7 cellular contexts compared by ENCODE assay signal in the genomic region with DNA sequence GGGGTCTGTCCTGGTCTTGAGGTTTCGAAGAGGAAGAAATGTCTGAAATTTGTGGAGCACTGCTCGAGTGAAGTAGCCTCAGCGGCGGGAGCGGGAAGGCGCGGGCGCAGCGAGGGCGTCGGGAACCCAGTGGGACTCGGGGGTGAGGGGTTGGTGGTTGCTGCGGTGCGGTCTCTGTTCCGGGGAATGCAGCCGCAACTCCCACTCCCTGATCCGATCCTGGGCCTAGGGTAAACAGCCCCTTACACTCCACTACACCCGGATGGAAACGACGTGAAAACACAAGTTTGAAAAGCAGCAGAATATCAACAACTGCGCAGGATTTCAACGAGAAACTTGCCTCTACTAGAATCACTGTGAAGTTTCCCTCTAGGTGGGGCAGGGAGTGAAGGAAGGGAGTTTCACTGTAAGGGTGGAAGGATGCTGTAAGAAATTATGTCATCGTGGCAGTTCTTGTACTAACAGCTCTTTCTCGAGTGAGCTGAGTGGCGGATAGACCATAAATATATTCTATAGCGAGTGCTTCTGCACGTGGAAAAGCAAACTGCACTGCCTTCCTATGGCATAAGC. TPM values are rescaled to one million over a fixed set of nuclear protein-coding genes. Genes with fewer than 3 reads are reported as not detected.
DNase-seq lines count a peak whose midpoint lies in the region; ATAC-seq, FAIRE-seq and TF ChIP-seq lines count a peak whose summit lies in the region.

No MANE protein-coding gene starts in this region.

- no peaks in the 10 kb centered on the region for H3K9me3 Mint-ChIP-seq in activated naive CD8-positive, alpha-beta T cell treated with anti-CD3 and anti-CD28 coated beads, Interleukin-2, amount 50 U/mL, for 24 hours

- peak overlapping the region; percentile 79 for H3K4me3 ChIP-seq in retinal pigment epithelial cell (ENCODE audit: low read length)

- no peak for TF ChIP-seq CTCF in retinal pigment epithelial cell (conservative IDR thresholded peaks at IDR 0.05; ENCODE audit: low read depth, low read length)

- DNase-seq in GM18507 (ENCODE audit: extremely low spot score, insufficient read length, low read depth) (no peak), NCI-H748 (lab: John Stamatoyannopoulos, UW; ENCODE audit: unreplicated experiment) (peak; percentile 78), left ventricle myocardium superior (peak; percentile 48), retinal pigment epithelial cell (ENCODE audit: low read depth) (no peak), RPMI8226 (no peak)
- DNase-seq in activated naive CD8-positive, alpha-beta T cell treated with anti-CD3 and anti-CD28 coated beads, Interleukin-2, amount 50 U/mL, for 24 hours: peak; percentile 52

- FAIRE-seq in GM18507 (lab: Jason Lieb, UNC): peak; percentile 76

- no peaks in the 10 kb centered on the region for H3K27me3 Mint-ChIP-seq in activated naive CD8-positive, alpha-beta T cell treated with anti-CD3 and anti-CD28 coated beads, Interleukin-2, amount 50 U/mL, for 24 hours

- intact Hi-C loops in left ventricle myocardium superior (cut with micrococcal nuclease): loop anchor here (10.0 kb wide), 1 partner anchor 381 kb away; no protein-coding TSS in a partner anchor

- H3K36me3 Mint-ChIP-seq in activated naive CD8-positive, alpha-beta T cell treated with anti-CD3 and anti-CD28 coated beads, Interleukin-2, amount 50 U/mL, for 24 hours (ENCODE audit: low read depth): peaks cover 2% of the 10 kb centered on the region

- no peak overlapping the region for H3K27ac Mint-ChIP-seq in activated naive CD8-positive, alpha-beta T cell treated with anti-CD3 and anti-CD28 coated beads, Interleukin-2, amount 50 U/mL, for 24 hours

- H3K4me3 Mint-ChIP-seq in activated naive CD8-positive, alpha-beta T cell treated with anti-CD3 and anti-CD28 coated beads, Interleukin-2, amount 50 U/mL, for 24 hours: no peak overlapping the region

- ATAC-seq in activated naive CD8-positive, alpha-beta T cell treated with anti-CD3 and anti-CD28 coated beads, Interleukin-2, amount 50 U/mL, for 24 hours: no peak
- ATAC-seq in left ventricle myocardium superior: no peak
- ATAC-seq in GM18907 (IDR thresholded peaks at IDR 0.05; ENCODE audit: unreplicated experiment): no peak

- peaks cover 21% of the 10 kb centered on the region for H3K4me1 Mint-ChIP-seq in activated naive CD8-positive, alpha-beta T cell treated with anti-CD3 and anti-CD28 coated beads, Interleukin-2, amount 50 U/mL, for 24 hours

RNA-seq across cellular contexts. Expression of gene KLF12, which starts 2.0 kb away (rescaled TPM):
- 17.4 TPM for total RNA-seq in left ventricle myocardium superior

Comparison
In these comparisons a context has a peak if more than half of its experiments do, and no peak if none do; other contexts are left out.
1. DNase-seq: peak in NCI-H748 (single experiment), activated naive CD8-positive, alpha-beta T cell treated with anti-CD3 and anti-CD28 coated beads, Interleukin-2, amount 50 U/mL, for 24 hours (single experiment) and left ventricle myocardium superior (single experiment); none in GM18507 (single experiment), retinal pigment epithelial cell (single experiment) and RPMI8226 (single experiment).